7 cellular contexts compared by ENCODE assay signal in the genomic region with DNA sequence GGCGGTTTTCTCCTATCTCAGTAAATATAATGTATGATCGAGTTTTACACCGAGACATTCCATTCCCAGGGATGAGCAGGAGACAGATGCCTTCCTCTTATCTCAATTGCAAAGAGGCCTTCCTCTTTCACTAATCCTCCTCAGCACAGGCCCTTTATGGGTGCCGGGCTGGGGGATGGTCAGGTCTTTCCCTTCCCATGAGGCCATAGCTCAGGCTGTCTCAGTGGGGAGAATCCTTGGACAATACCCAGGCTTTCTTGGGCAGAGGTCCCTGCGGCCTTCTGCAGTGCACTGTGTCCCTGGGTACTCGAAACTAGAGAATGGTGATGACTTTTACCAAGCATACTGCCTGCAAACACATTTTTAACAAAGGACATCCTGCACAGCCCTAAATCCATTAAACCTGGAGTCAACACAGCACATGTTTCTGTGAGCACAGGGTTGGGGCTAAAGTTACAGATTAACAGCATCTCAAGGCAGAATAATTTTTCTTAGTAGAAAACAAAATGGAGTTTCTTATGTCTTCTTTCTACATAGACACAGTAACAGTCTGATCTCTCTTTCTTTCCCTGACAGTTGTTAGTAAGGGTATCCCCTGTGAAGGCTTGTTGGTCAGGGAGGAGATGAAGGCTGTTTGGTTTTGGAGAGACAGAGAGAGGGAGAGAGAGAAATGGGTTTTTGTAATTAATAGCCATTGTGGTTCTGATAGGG. TPM values are rescaled to one million over a fixed set of nuclear protein-coding genes. Genes with fewer than 3 reads are reported as not detected.
"Had no signal": no experiment of that assay in that cellular context is flagged by ENCODE, and none has a peak within 500 bp of the region (broad histone marks: within the 10 kb centered on the region; RNA-seq: fewer than 3 reads in every experiment).

No MANE protein-coding gene starts in this region.

RNA-seq across cellular contexts. Expression of a gene that starts 39.4 kb away (rescaled TPM):
- total RNA-seq: kidney epithelial cell; myocyte; naive thymus-derived CD8-positive, alpha-beta T cell had no signal
- polyA plus RNA-seq: naive thymus-derived CD8-positive, alpha-beta T cell had no signal

RNA-seq across cellular contexts. Expression of a gene that starts 51.2 kb away (rescaled TPM):
- total RNA-seq: dermis microvascular lymphatic vessel endothelial cell; frontal cortex; kidney epithelial cell; myocyte; naive thymus-derived CD8-positive, alpha-beta T cell; occipital lobe; skeletal muscle tissue had no signal
- polyA plus RNA-seq: naive thymus-derived CD8-positive, alpha-beta T cell had no signal
